ENCODE assay signal across 20 cellular contexts in genomic region chr9:112265391-112265790, GRCh38.
DNase-seq lines count a peak whose midpoint lies in the region; ATAC-seq, FAIRE-seq and TF ChIP-seq lines count a peak whose summit lies in the region.
"Had no signal": no experiment of that assay in that cellular context is flagged by ENCODE, and none has a peak within 500 bp of the region (broad histone marks: within the 10 kb centered on the region; RNA-seq: fewer than 3 reads in every experiment).

No MANE protein-coding gene starts in this region.

- peak overlapping the region; percentile 14 to 35 for H3K27ac Mint-ChIP-seq in natural killer cell
- H3K27ac Mint-ChIP-seq in natural killer cell treated with Interleukin-12 subunit alpha and Interleukin-12 subunit beta and Interleukin-15 and Interleukin-18, amount 100 ng/mL, for 72 hours: no peak overlapping the region
- no peak overlapping the region for H3K27ac Mint-ChIP-seq in immature natural killer cell
- H3K27ac Mint-ChIP-seq: B cell; CD4-positive, alpha-beta T cell; CD8-positive, alpha-beta T cell had no signal

- H3K4me1 ChIP-seq in foreskin keratinocyte: no peaks in the 10 kb centered on the region
- H3K4me1 ChIP-seq: A549; BLaER1 treated with 17β-estradiol and CSF1 and Interleukin-3, amounts not matched to agents 10 nM and 100 nM had no signal

- no peak overlapping the region for H3K27ac ChIP-seq in foreskin keratinocyte
- H3K27ac ChIP-seq: 22Rv1; A549; BLaER1 treated with 17β-estradiol and CSF1 and Interleukin-3, amounts not matched to agents 10 nM and 100 nM; C4-2B had no signal

- H3K27me3 Mint-ChIP-seq in natural killer cell (ENCODE audit: low read depth in 2 of 2) (no peaks in the 10 kb centered on the region), immature natural killer cell (ENCODE audit: low read depth in 3 of 3) (no peaks in the 10 kb centered on the region)
- H3K27me3 Mint-ChIP-seq in natural killer cell treated with Interleukin-12 subunit alpha and Interleukin-12 subunit beta and Interleukin-15 and Interleukin-18, amount 100 ng/mL, for 72 hours: no peaks in the 10 kb centered on the region
- H3K27me3 Mint-ChIP-seq: B cell; CD4-positive, alpha-beta T cell had no signal

- no peak for TF ChIP-seq CTCF in natural killer cell (IDR thresholded peaks at IDR 0.05)
- TF ChIP-seq CTCF in foreskin keratinocyte (conservative IDR thresholded peaks at IDR 0.05): no peak

- ATAC-seq in natural killer cell (no peak), foreskin keratinocyte (no peak)
- no peak for ATAC-seq in natural killer cell treated with Interleukin-12 subunit alpha and Interleukin-12 subunit beta and Interleukin-15 and Interleukin-18, amount 100 ng/mL, for 72 hours
- ATAC-seq: A549; CD8-positive, alpha-beta T cell had no signal

- DNase-seq in natural killer cell (no peak), HTR-8/SVneo (ENCODE audit: insufficient read length, low spot score) (no peak), foreskin keratinocyte (no peak), immature natural killer cell (no peak)
- DNase-seq in natural killer cell treated with Interleukin-12 subunit alpha and Interleukin-12 subunit beta and Interleukin-15 and Interleukin-18, amount 100 ng/mL, for 72 hours (ENCODE audit: low spot score): no peak
- DNase-seq: AML-193; Caco-2; Calu3; CD4-positive, alpha-beta T cell; CD8-positive, alpha-beta T cell; DMS79 treated with DMSO at 0.1 percent for 48 hours; GF-D8 had no signal

- no peak overlapping the region for H3K4me3 Mint-ChIP-seq in natural killer cell
- H3K4me3 Mint-ChIP-seq in natural killer cell treated with Interleukin-12 subunit alpha and Interleukin-12 subunit beta and Interleukin-15 and Interleukin-18, amount 100 ng/mL, for 72 hours: no peak overlapping the region
- no peak overlapping the region for H3K4me3 Mint-ChIP-seq in immature natural killer cell
- H3K4me3 Mint-ChIP-seq: B cell; CD4-positive, alpha-beta T cell; CD8-positive, alpha-beta T cell had no signal

- H3K9me3 Mint-ChIP-seq in natural killer cell (no peaks in the 10 kb centered on the region), immature natural killer cell (no peaks in the 10 kb centered on the region)
- H3K9me3 Mint-ChIP-seq in natural killer cell treated with Interleukin-12 subunit alpha and Interleukin-12 subunit beta and Interleukin-15 and Interleukin-18, amount 100 ng/mL, for 72 hours: no peaks in the 10 kb centered on the region
- H3K9me3 Mint-ChIP-seq: CD4-positive, alpha-beta T cell; CD8-positive, alpha-beta T cell had no signal

- no peaks in the 10 kb centered on the region for H3K27me3 ChIP-seq in foreskin keratinocyte
- H3K27me3 ChIP-seq: BLaER1 treated with 17β-estradiol and CSF1 and Interleukin-3, amounts not matched to agents 10 nM and 100 nM had no signal

- intact Hi-C loops in natural killer cell (cut with micrococcal nuclease): no loop called here

- no peaks in the 10 kb centered on the region for H3K36me3 Mint-ChIP-seq in natural killer cell
- H3K36me3 Mint-ChIP-seq in natural killer cell treated with Interleukin-12 subunit alpha and Interleukin-12 subunit beta and Interleukin-15 and Interleukin-18, amount 100 ng/mL, for 72 hours: peaks cover 6% of the 10 kb centered on the region
- peaks cover 7 to 19% (median 9%) of the 10 kb centered on the region in 3 donors for H3K36me3 Mint-ChIP-seq in immature natural killer cell

- H3K4me1 Mint-ChIP-seq in natural killer cell (peaks cover 36 to 55% of the 10 kb centered on the region in 2 donors), immature natural killer cell (peaks cover 31 to 52% of the 10 kb centered on the region in 2 donors)
- H3K4me1 Mint-ChIP-seq in natural killer cell treated with Interleukin-12 subunit alpha and Interleukin-12 subunit beta and Interleukin-15 and Interleukin-18, amount 100 ng/mL, for 72 hours (ENCODE audit: low read depth in 2 of 2): peaks cover 34 to 44% of the 10 kb centered on the region in 2 donors

- peak; percentile 26 for FAIRE-seq in HTR-8/SVneo (lab: Jason Lieb, UNC)
- FAIRE-seq: D721Med, GM12892, GM18507 had no signal

Comparison
In these comparisons a context has a peak if more than half of its experiments do, and no peak if none do; other contexts are left out.
1. H3K27ac Mint-ChIP-seq: peak in natural killer cell (2 of 2); none in natural killer cell treated with Interleukin-12 subunit alpha and Interleukin-12 subunit beta and Interleukin-15 and Interleukin-18, amount 100 ng/mL, for 72 hours (0 of 2) and immature natural killer cell (0 of 6).